ENCODE assay signal across 16 cellular contexts in genomic region chr20:38951611-38952010, GRCh38. TPM values are rescaled to one million over a fixed set of nuclear protein-coding genes. Genes with fewer than 3 reads are reported as not detected.
DNase-seq lines count a peak whose midpoint lies in the region; ATAC-seq, FAIRE-seq and TF ChIP-seq lines count a peak whose summit lies in the region.
"Had no signal": no experiment of that assay in that cellular context is flagged by ENCODE, and none has a peak within 500 bp of the region (broad histone marks: within the 10 kb centered on the region; RNA-seq: fewer than 3 reads in every experiment).

No MANE protein-coding gene starts in this region.

- no peak for TF ChIP-seq CTCF in HEK293 (tag by site-specific recombination; IDR thresholded peaks at IDR 0.05)
- TF ChIP-seq CTCF in K562 (IDR thresholded peaks at IDR 0.05 in 2 of 3, conservative IDR thresholded peaks at IDR 0.05 in 1 of 3; ENCODE audit: insufficient read depth in 2 of 3, low read depth in 1 of 3, low read length in 3 of 3) = no peak
- TF ChIP-seq CTCF in thyroid gland (IDR thresholded peaks at IDR 0.05) = no peak

- BruUV-seq in K562 (replicated peaks; lab: Mats Ljungman, UMichigan) = no TSS peak

- H3K27ac Mint-ChIP-seq in activated T-cell treated with anti-CD3 and anti-CD28 coated beads, Interleukin-2, amount 50 U/mL, for 24 hours = peak overlapping the region; percentile 34
- H3K27ac Mint-ChIP-seq: CD14-positive monocyte had no signal

- no peak overlapping the region for H3K4me3 Mint-ChIP-seq in activated T-cell treated with anti-CD3 and anti-CD28 coated beads, Interleukin-2, amount 50 U/mL, for 24 hours
- H3K4me3 Mint-ChIP-seq: CD14-positive monocyte; CD4-positive, alpha-beta memory T cell; H9 had no signal

- no peak for DNase-seq in activated T-cell treated with anti-CD3 and anti-CD28 coated beads, Interleukin-2, amount 50 U/mL, for 24 hours
- no peak for DNase-seq in activated T-cell treated with anti-CD3 and anti-CD28 coated beads, Interleukin-2, amount 50 U/mL, for 1 hour
- DNase-seq in K562 (ENCODE audit: extremely low read depth in 1 of 4, low spot score in 3 of 4) = no peak
- peak; percentile 13 to 25 for DNase-seq in thyroid gland
- no peak for DNase-seq in NCI-H524 treated with DMSO at 0.1 percent for 48 hours (lab: John Stamatoyannopoulos, UW)
- DNase-seq: 8988T; CD4-positive, alpha-beta memory T cell; DMS153; DMS79; GDM1; GOT3; H9 had no signal

- H3K27me3 Mint-ChIP-seq in activated T-cell treated with anti-CD3 and anti-CD28 coated beads, Interleukin-2, amount 50 U/mL, for 24 hours = no peaks in the 10 kb centered on the region
- H3K27me3 Mint-ChIP-seq: CD4-positive, alpha-beta memory T cell had no signal

- POLR2A ChIA-PET in HEK293 (lab: Yijun Ruan, JAX) (no interaction called here), K562 (lab: Yijun Ruan, JAX) (interaction anchor here (0.7 to 1.0 kb wide), 3 partner anchors 10 to 15 kb away, joined by 3 to 5 read pairs (median 3); partner anchors contain the start of gene DHX35)

- no peak for FAIRE-seq in K562 (lab: Jason Lieb, UNC)

- no peak overlapping the region for H3K4me2 ChIP-seq in K562 (ENCODE audit: insufficient read depth, low read length)
- H3K4me2 ChIP-seq: BLaER1 had no signal

- no peaks in the 10 kb centered on the region for H3K4me1 Mint-ChIP-seq in activated T-cell treated with anti-CD3 and anti-CD28 coated beads, Interleukin-2, amount 50 U/mL, for 24 hours (ENCODE audit: low read depth)
- H3K4me1 Mint-ChIP-seq: CD14-positive monocyte; CD4-positive, alpha-beta memory T cell had no signal

- no peaks in the 10 kb centered on the region for H3K4me1 ChIP-seq in HEK293 (ENCODE audit: control insufficient read depth, insufficient read depth, low read length)
- peaks cover 17 to 20% of the 10 kb centered on the region in 2 experiments for H3K4me1 ChIP-seq in K562 (replicated peaks in 1 of 2; ENCODE audit: control insufficient read depth in 2 of 2, insufficient read depth in 2 of 2, low read length in 2 of 2)
- no peaks in the 10 kb centered on the region for H3K4me1 ChIP-seq in thyroid gland
- H3K4me1 ChIP-seq: BLaER1 had no signal

- H2AFZ ChIP-seq in K562 (ENCODE audit: low read depth, low read length) = no peak overlapping the region

- ATAC-seq in K562 = no peak
- no peak for ATAC-seq in activated CD4-positive, CD25-positive, alpha-beta regulatory T cell treated with anti-CD3 and anti-CD28 coated beads, Interleukin-2, amount 50 U/mL, for 24 hours

- peaks cover 50% of the 10 kb centered on the region for H3K36me3 Mint-ChIP-seq in activated T-cell treated with anti-CD3 and anti-CD28 coated beads, Interleukin-2, amount 50 U/mL, for 24 hours (ENCODE audit: low read depth)

- peaks cover 52% of the 10 kb centered on the region for H3K79me2 ChIP-seq in K562 (ENCODE audit: control insufficient read depth, insufficient read depth, low read length)

- TF ChIP-seq POLR2A in K562 (conservative IDR thresholded peaks at IDR 0.05) (no peak; the same call in 1 of the 2 replicates), thyroid gland (IDR thresholded peaks at IDR 0.05) (no peak)

- WGBS in K562 (ENCODE audit: insufficient coverage, low coverage, missing lambda C conversion rate) = 98% methylated on average over 9 of the region's 9 CpGs
- 69 to 80% methylated on average over 9 of the region's 9 CpGs for WGBS in thyroid gland, 2 donors

- no peaks in the 10 kb centered on the region for H4K20me1 ChIP-seq in K562 (replicated peaks; ENCODE audit: control insufficient read depth, insufficient read depth, low read length)

- no peaks in the 10 kb centered on the region for H3K9me3 Mint-ChIP-seq in activated T-cell treated with anti-CD3 and anti-CD28 coated beads, Interleukin-2, amount 50 U/mL, for 24 hours
- H3K9me3 Mint-ChIP-seq: CD4-positive, alpha-beta memory T cell; H9 had no signal

- H3K36me3 ChIP-seq in HEK293 (ENCODE audit: control insufficient read depth in 2 of 2, insufficient read depth in 1 of 2, low read length in 2 of 2) (peaks cover 15 to 74% of the 10 kb centered on the region in 2 experiments), K562 (ENCODE audit: control insufficient read depth, insufficient read depth, low read length) (peaks cover 81% of the 10 kb centered on the region), thyroid gland (no peaks in the 10 kb centered on the region)

- H3K27me3 ChIP-seq in K562 (ENCODE audit: control insufficient read depth in 2 of 2, insufficient read depth in 2 of 2, low read length in 2 of 2) = no peaks in the 10 kb centered on the region
- H3K27me3 ChIP-seq in thyroid gland = no peaks in the 10 kb centered on the region
- H3K27me3 ChIP-seq: BLaER1 had no signal

- H3K9ac ChIP-seq in K562 (ENCODE audit: insufficient read depth in 1 of 2, low read depth in 2 of 2, low read length in 2 of 2) = no peak overlapping the region; a peak in 1 of 4 replicates
- H3K9ac ChIP-seq: BLaER1 had no signal

- H3K9me1 ChIP-seq in K562 (ENCODE audit: control insufficient read depth, insufficient read depth, low read length) = no peaks in the 10 kb centered on the region

- no peak for TF ChIP-seq EP300 in K562 (IDR thresholded peaks at IDR 0.05; ENCODE audit: low read length)

- CTCF ChIA-PET in HEK293 (lab: Yijun Ruan, JAX) = no interaction called here
- CTCF ChIA-PET in K562 (lab: Yijun Ruan, JAX; ENCODE audit: low intra/inter-chr PET ratio) = no interaction called here

- intact Hi-C loops in K562 (cut with micrococcal nuclease) (no loop called here), thyroid gland (cut with DNase I) (no loop called here)

- in situ Hi-C loops in K562 (cut with MboI) = no loop called here

- H3K27ac ChIP-seq in HEK293 (ENCODE audit: extremely low read depth, low read depth, low read length) (no peak overlapping the region), K562 (ENCODE audit: extremely low read depth, low read depth, low read length) (no peak overlapping the region; the same call in 2 of the 3 replicates), thyroid gland (no peak overlapping the region)
- H3K27ac ChIP-seq: BLaER1 had no signal

- no peak for TF ChIP-seq RAD21 in K562 (CRISPR knock-in tag; conservative IDR thresholded peaks at IDR 0.05 in 1 of 2, IDR thresholded peaks at IDR 0.05 in 1 of 2)

- H3K4me3 ChIP-seq in HEK293 (ENCODE audit: low read depth, low read length) (no peak overlapping the region), K562 (no peak overlapping the region), thyroid gland (replicated peaks in 1 of 3) (no peak overlapping the region)
- H3K4me3 ChIP-seq: BLaER1 had no signal

- H3K9me3 ChIP-seq in HEK293 (ENCODE audit: control insufficient read depth, insufficient read depth, low read depth, low read length) (no peaks in the 10 kb centered on the region), K562 (replicated peaks; ENCODE audit: control insufficient read depth, insufficient read depth, low read depth, low read length) (no peaks in the 10 kb centered on the region), thyroid gland (no peaks in the 10 kb centered on the region)
- H3K9me3 ChIP-seq: BLaER1 had no signal

TF ChIP-seq in HEK293, 187 proteins besides CTCF, POLR2A, EP300 and RAD21:
- TF ChIP-seq ZNF747 (tag by site-specific recombination; IDR thresholded peaks at IDR 0.05) (no peak), SCRT2 (tag by site-specific recombination; IDR thresholded peaks at IDR 0.05) (peak; percentile 46; the same call in 1 of the 2 replicates)
TF ChIP-seq in HEK293: peak in this region for 1.

TF ChIP-seq in K562, 482 proteins besides CTCF, POLR2A, EP300 and RAD21 (continues in another document):
- TF ChIP-seq RB1 (IDR thresholded peaks at IDR 0.05; ENCODE audit: low read depth) = no peak
- TF ChIP-seq SUPT5H (IDR thresholded peaks at IDR 0.05) = 0 out of 2 replicates have a peak, but pooled peaks have one; percentile 39
- no peak for TF ChIP-seq MEF2A (IDR thresholded peaks at IDR 0.05; ENCODE audit: control insufficient read depth, low read depth, low read length)

RNA-seq across cellular contexts. Expression of gene DHX35, which starts 10.5 kb away (rescaled TPM):
- total RNA-seq in K562 (2011; cell fraction: chromatin; rRNA removed; ENCODE audit: low replicate concordance) = 39.4 and 43.4 TPM in 2 replicates
- total RNA-seq in K562 (2011; cell fraction: nucleolus; rRNA removed) = 22.5 and 28.2 TPM in 2 replicates
- total RNA-seq in K562 (2011; cell fraction: nucleoplasm; rRNA removed) = 33.8 and 41.0 TPM in 2 replicates
- 14.9 and 15.8 TPM in 2 replicates for total RNA-seq in K562 (2014; rRNA removed)
- total RNA-seq in K562 (2014; rRNA removed; fragmentation: Illumina TruSeq; extraction: Trizol) = 16.3 TPM in 2 replicates
- 17.8 and 18.5 TPM in 2 replicates for total RNA-seq in K562 (2015; rRNA removed; fragmentation: Illumina TruSeq; extraction: Trizol)
- 14.7 and 16.9 TPM in 2 replicates for total RNA-seq in K562 (2021)
- 25.6 and 27.5 TPM in 2 replicates for polyA plus RNA-seq in K562 (2011; rRNA removed)
- 18.1 and 25.8 TPM in 2 replicates for polyA plus RNA-seq in K562 (2011; cell fraction: cytosol; rRNA removed)
- 44.2 and 53.9 TPM in 2 replicates for polyA plus RNA-seq in K562 (2011; cell fraction: nucleus; rRNA removed)
- 9.0 and 9.1 TPM in 2 replicates for polyA plus RNA-seq in K562 (2012)
- polyA plus RNA-seq in K562 (2014; fragmentation: Illumina TruSeq; extraction: Trizol) = 20.8 and 24.2 TPM in 2 replicates
- polyA plus RNA-seq in K562 (2014; fragmentation: Nextera tagmentation; extraction: Ambion mirVana) = 10 to 100 TPM in 1 of 2 experiments, 1 to 10 TPM in 1; 6.5 to 12.0 TPM
- 18.2 and 23.6 TPM in 2 replicates for polyA plus RNA-seq in K562 (2014; rRNA removed)
- 31.5 and 32.2 TPM in 2 replicates for polyA minus RNA-seq in K562 (2011; rRNA and poly(A)+ RNA removed)
- polyA minus RNA-seq in K562 (2011; cell fraction: cytosol; rRNA and poly(A)+ RNA removed) = 12.5 and 13.8 TPM in 2 replicates
- 19.7 and 32.0 TPM in 2 replicates for polyA minus RNA-seq in K562 (2011; cell fraction: nucleus; rRNA and poly(A)+ RNA removed)
- 10 to 100 TPM; 16.1 to 17.9 (median 16.4) TPM for total RNA-seq in thyroid gland

RNA-seq across cellular contexts. Expression of gene FAM83D, which starts 25.4 kb away (rescaled TPM):
- total RNA-seq in K562 (2011; cell fraction: chromatin; rRNA removed; ENCODE audit: low replicate concordance) = 59.8 and 69.3 TPM in 2 replicates
- 58.9 and 62.4 TPM in 2 replicates for total RNA-seq in K562 (2011; cell fraction: nucleolus; rRNA removed)
- 44.0 and 52.1 TPM in 2 replicates for total RNA-seq in K562 (2011; cell fraction: nucleoplasm; rRNA removed)
- total RNA-seq in K562 (2014; rRNA removed) (43.5 and 64.6 TPM in 2 replicates), K562 (2014; rRNA removed; fragmentation: Illumina TruSeq; extraction: Trizol) (46.0 and 47.2 TPM in 2 replicates), K562 (2015; rRNA removed; fragmentation: Illumina TruSeq; extraction: Trizol) (38.6 TPM in 2 replicates), K562 (2021) (51.9 and 55.6 TPM in 2 replicates), thyroid gland (1 to 10 TPM in 1 of 4 donors, under 1 TPM in 3; 0.67 to 3.4 (median 0.86) TPM)
- polyA plus RNA-seq in K562 (2011; rRNA removed) (66.1 and 79.6 TPM in 2 replicates), K562 (2014; fragmentation: Illumina TruSeq; extraction: Trizol) (57.5 and 64.1 TPM in 2 replicates), K562 (2014; fragmentation: Nextera tagmentation; extraction: Ambion mirVana) (1 to 10 TPM; 8.2 to 9.9 TPM), K562 (2014; rRNA removed) (35.6 and 56.1 TPM in 2 replicates)
- 57.6 and 77.4 TPM in 2 replicates for polyA plus RNA-seq in K562 (2011; cell fraction: cytosol; rRNA removed)
- 90.7 and 94.9 TPM in 2 replicates for polyA plus RNA-seq in K562 (2011; cell fraction: nucleus; rRNA removed)
- 17.9 and 30.5 TPM in 2 replicates for polyA plus RNA-seq in K562 (2012)
- polyA minus RNA-seq in K562 (2011; rRNA and poly(A)+ RNA removed) = 67.6 and 82.6 TPM in 2 replicates
- polyA minus RNA-seq in K562 (2011; cell fraction: cytosol; rRNA and poly(A)+ RNA removed) = 36.9 and 40.1 TPM in 2 replicates
- 46.3 and 57.0 TPM in 2 replicates for polyA minus RNA-seq in K562 (2011; cell fraction: nucleus; rRNA and poly(A)+ RNA removed)

Comparison
In these comparisons a context has a peak if more than half of its experiments do, and no peak if none do; other contexts are left out.
1. DNase-seq: peak in thyroid gland (2 of 2); none in activated T-cell treated with anti-CD3 and anti-CD28 coated beads, Interleukin-2, amount 50 U/mL, for 24 hours (single experiment), activated T-cell treated with anti-CD3 and anti-CD28 coated beads, Interleukin-2, amount 50 U/mL, for 1 hour (single experiment), K562 (0 of 4) and NCI-H524 treated with DMSO at 0.1 percent for 48 hours (single experiment).
2. RNA of gene FAM83D, which starts 25.4 kb away (total RNA-seq): 38.6 to 69.3 TPM in K562; 0.67 to 3.4 TPM in thyroid gland; every median in the first group is over 4 times any median in the second.